Comparison of ENCODE assay signal across 12 cellular contexts in the genomic region with DNA sequence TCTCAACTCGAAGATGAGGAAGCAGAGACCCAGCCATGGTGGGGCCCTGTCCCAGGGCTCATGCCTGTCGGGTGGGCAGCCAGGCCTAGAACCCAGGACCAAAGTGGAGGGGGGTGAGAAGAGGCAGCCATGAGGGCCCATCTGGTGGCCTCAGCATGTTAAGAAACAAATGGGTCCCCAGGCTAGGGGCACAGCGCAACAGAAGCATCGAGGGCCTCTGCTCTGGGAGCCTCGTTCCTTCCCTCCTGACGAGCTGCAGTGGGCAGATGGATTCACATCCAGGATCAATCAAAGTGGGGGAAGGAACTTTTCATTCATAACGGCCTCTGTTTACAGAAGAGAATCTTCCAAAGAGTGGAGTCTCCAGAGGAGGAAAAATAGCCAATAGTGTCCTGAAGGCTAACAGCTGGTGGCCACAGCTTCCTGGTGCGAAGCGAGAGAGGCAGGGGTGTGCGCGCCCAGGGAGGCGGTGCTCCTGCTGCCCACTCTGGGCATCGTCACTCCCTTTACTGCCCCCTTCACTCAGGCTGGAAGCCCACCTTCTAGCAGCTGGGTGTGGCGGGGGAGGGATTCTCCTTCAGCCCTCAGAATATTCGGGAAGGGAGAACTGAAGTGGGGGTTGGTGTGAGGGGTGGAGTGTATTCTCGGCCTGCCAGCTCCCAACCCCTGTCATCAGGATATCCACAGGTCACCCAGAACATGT. TPM values are rescaled to one million over a fixed set of nuclear protein-coding genes. Genes with fewer than 3 reads are reported as not detected.
A peak's percentile ranks its signal among the peaks of the same experiment; 100 is the strongest.
DNase-seq lines count a peak whose midpoint lies in the region; ATAC-seq, FAIRE-seq and TF ChIP-seq lines count a peak whose summit lies in the region.
"Had no signal": no experiment of that assay in that cellular context is flagged by ENCODE, and none has a peak within 500 bp of the region (broad histone marks: within the 10 kb centered on the region; RNA-seq: fewer than 3 reads in every experiment).

No MANE protein-coding gene starts in this region.

- no peak for TF ChIP-seq CTCF in K562 (IDR thresholded peaks at IDR 0.05 in 2 of 3, conservative IDR thresholded peaks at IDR 0.05 in 1 of 3; ENCODE audit: insufficient read depth in 2 of 3, low read depth in 1 of 3, low read length in 3 of 3)
- no peak for TF ChIP-seq CTCF in testis (IDR thresholded peaks at IDR 0.05)

- TF ChIP-seq EP300 in K562 (IDR thresholded peaks at IDR 0.05; ENCODE audit: low read length), result no peak

- H3K9me1 ChIP-seq in K562 (ENCODE audit: control insufficient read depth, insufficient read depth, low read length), result no peaks in the 10 kb centered on the region

- no peak overlapping the region for H3K4me3 Mint-ChIP-seq in activated CD4-positive, alpha-beta T cell treated with anti-CD3 and anti-CD28 coated beads, Interleukin-2, amount 10 ng/mL, durations not matched to agents 24 days and 14 days

- no peak for ATAC-seq in K562
- no peak for ATAC-seq in left lobe of liver

- H3K4ac ChIP-seq in mesendoderm (ENCODE audit: low read depth, low read length), result no peak overlapping the region

- in situ Hi-C loops in K562 (cut with MboI), result no loop called here

- 0 out of 4 replicates have a peak overlapping the region, but pooled peaks of 1 of the 2 experiments have one; percentile 52 for H3K9ac ChIP-seq in K562 (ENCODE audit: insufficient read depth in 1 of 2, low read depth in 2 of 2, low read length in 2 of 2)
- no peak overlapping the region for H3K9ac ChIP-seq in mesendoderm (ENCODE audit: low read length)

- intact Hi-C loops in activated CD4-positive, alpha-beta T cell treated with anti-CD3 and anti-CD28 coated beads, Interleukin-2, amount 10 ng/mL, durations not matched to agents 24 days and 14 days (cut with micrococcal nuclease), result no loop called here
- intact Hi-C loops in K562 (cut with micrococcal nuclease) (no loop called here), testis (cut with DNase I; ENCODE audit: low total_unique reads) (no loop called here)

- H3K4me3 ChIP-seq in K562 (no peak overlapping the region), mesendoderm (ENCODE audit: low read length) (no peak overlapping the region), testis (no peak overlapping the region)
- H3K4me3 ChIP-seq: SJCRH30 had no signal

- H3K79me2 ChIP-seq in K562 (ENCODE audit: control insufficient read depth, insufficient read depth, low read length) (no peaks in the 10 kb centered on the region; the same call in 2 of the 3 replicates), mesendoderm (ENCODE audit: control insufficient read depth, insufficient read depth, low read length) (no peaks in the 10 kb centered on the region)

- H2AK5ac ChIP-seq in mesendoderm (ENCODE audit: low read length), result no peak overlapping the region

- no peak for DNase-seq in activated CD4-positive, alpha-beta T cell treated with anti-CD3 and anti-CD28 coated beads, Interleukin-2, amount 10 ng/mL, durations not matched to agents 24 days and 14 days
- DNase-seq in activated CD4-positive, alpha-beta T cell treated with anti-CD3 and anti-CD28 coated beads for 1 hour, result no peak
- no peak for DNase-seq in K562 (ENCODE audit: extremely low read depth in 1 of 4, low spot score in 3 of 4)
- DNase-seq in mesendoderm, result no peak
- DNase-seq in testis, result no peak
- no peak for DNase-seq in NCI-H2171 treated with DMSO at 0.1 percent for 48 hours (lab: John Stamatoyannopoulos, UW)
- no peak for DNase-seq in NCI-H82 treated with DMSO at 0.1 percent for 48 hours (lab: John Stamatoyannopoulos, UW; ENCODE audit: unreplicated experiment)
- no peak for DNase-seq in left lobe of liver (ENCODE audit: low spot score)
- DNase-seq: NCI-H2029, SJCRH30 had no signal

- H3K27ac Mint-ChIP-seq in activated CD4-positive, alpha-beta T cell treated with anti-CD3 and anti-CD28 coated beads, Interleukin-2, amount 10 ng/mL, durations not matched to agents 24 days and 14 days, result peak overlapping the region; percentile 67

- no peak for FAIRE-seq in K562 (lab: Jason Lieb, UNC)
- FAIRE-seq: bronchial epithelial cell had no signal

- no peak overlapping the region for H3K18ac ChIP-seq in mesendoderm (ENCODE audit: low read length)

- CTCF ChIA-PET in K562 (lab: Yijun Ruan, JAX; ENCODE audit: low intra/inter-chr PET ratio), result no interaction called here

- H3K27ac ChIP-seq in K562 (ENCODE audit: extremely low read depth, low read depth, low read length) (no peak overlapping the region), mesendoderm (ENCODE audit: low read depth, low read length) (no peak overlapping the region), testis (peak overlapping the region; percentile 74 to 98)
- H3K27ac ChIP-seq: SJCRH30 had no signal

- H3K56ac ChIP-seq in mesendoderm (ENCODE audit: low read length), result peak overlapping the region; percentile 15

- TF ChIP-seq RAD21 in K562 (CRISPR knock-in tag; conservative IDR thresholded peaks at IDR 0.05 in 1 of 2, IDR thresholded peaks at IDR 0.05 in 1 of 2), result no peak

- TF ChIP-seq POLR2A in K562 (conservative IDR thresholded peaks at IDR 0.05) (no peak), testis (IDR thresholded peaks at IDR 0.05) (no peak)

- no peak overlapping the region for H2AFZ ChIP-seq in K562 (ENCODE audit: low read depth, low read length)

- no peaks in the 10 kb centered on the region for H3K79me1 ChIP-seq in mesendoderm (ENCODE audit: low read length)

- no peak overlapping the region for H4K5ac ChIP-seq in mesendoderm (ENCODE audit: low read length)

- POLR2A ChIA-PET in K562 (lab: Yijun Ruan, JAX), result interaction anchor here (0.6 to 2.3 kb wide), 5 partner anchors 19 to 890 kb away, joined by 3 to 12 read pairs (median 3); no protein-coding TSS in a partner anchor

- no peaks in the 10 kb centered on the region for H4K20me1 ChIP-seq in K562 (replicated peaks; ENCODE audit: control insufficient read depth, insufficient read depth, low read length)

- H3K23ac ChIP-seq in mesendoderm (ENCODE audit: low read length), result no peak overlapping the region

- H2BK5ac ChIP-seq in mesendoderm (ENCODE audit: low read length), result no peak overlapping the region

- no peak overlapping the region for H4K8ac ChIP-seq in mesendoderm (ENCODE audit: low read depth, low read length)

- H3K4me1 ChIP-seq in K562 (replicated peaks in 1 of 2; ENCODE audit: control insufficient read depth in 2 of 2, insufficient read depth in 2 of 2, low read length in 2 of 2) (peaks cover 7 to 51% of the 10 kb centered on the region in 2 experiments; a peak in 4 of 5 replicates), mesendoderm (ENCODE audit: control insufficient read depth, low read depth, low read length) (peaks cover 5% of the 10 kb centered on the region), testis (peaks cover 33% of the 10 kb centered on the region)
- H3K4me1 ChIP-seq: SJCRH30 had no signal

- H3K4me2 ChIP-seq in K562 (ENCODE audit: insufficient read depth, low read length) (no peak overlapping the region), mesendoderm (ENCODE audit: low read length) (no peak overlapping the region)

- BruUV-seq in K562 (replicated peaks; lab: Mats Ljungman, UMichigan), result TSS peak; percentile 24

- H3K9me3 Mint-ChIP-seq in activated CD4-positive, alpha-beta T cell treated with anti-CD3 and anti-CD28 coated beads, Interleukin-2, amount 10 ng/mL, durations not matched to agents 24 days and 14 days, result no peaks in the 10 kb centered on the region

- no peak overlapping the region for H2BK120ac ChIP-seq in mesendoderm (ENCODE audit: low read depth, low read length)

- H3K9me3 ChIP-seq in K562 (replicated peaks; ENCODE audit: control insufficient read depth, insufficient read depth, low read depth, low read length) (no peaks in the 10 kb centered on the region), testis (no peaks in the 10 kb centered on the region)
- H3K9me3 ChIP-seq: SJCRH30 had no signal

- no peaks in the 10 kb centered on the region for H3K27me3 Mint-ChIP-seq in activated CD4-positive, alpha-beta T cell treated with anti-CD3 and anti-CD28 coated beads, Interleukin-2, amount 10 ng/mL, durations not matched to agents 24 days and 14 days

- 56% methylated on average over 9 of the region's 16 CpGs for WGBS in K562 (ENCODE audit: insufficient coverage, low coverage, missing lambda C conversion rate)
- WGBS in mesendoderm (ENCODE audit: extremely low coverage, insufficient coverage, low lambda C conversion rate), result no CpG with 5 or more reads among the region's 16 CpGs
- WGBS in testis, 2 donors, result 76 to 81% methylated on average over 11 to 16 of the region's 16 CpGs

- H3K36me3 ChIP-seq in K562 (ENCODE audit: control insufficient read depth, insufficient read depth, low read length) (no peaks in the 10 kb centered on the region), mesendoderm (ENCODE audit: control insufficient read depth, insufficient read depth, low read length) (no peaks in the 10 kb centered on the region), testis (ENCODE audit: low read depth, missing control alignments) (no peaks in the 10 kb centered on the region)
- H3K36me3 ChIP-seq: SJCRH30 had no signal

- H2BK15ac ChIP-seq in mesendoderm (replicated peaks; ENCODE audit: low read depth), result no peak overlapping the region

- H3K27me3 ChIP-seq in K562 (ENCODE audit: control insufficient read depth in 2 of 2, insufficient read depth in 2 of 2, low read length in 2 of 2), result no peaks in the 10 kb centered on the region
- H3K27me3 ChIP-seq in mesendoderm (ENCODE audit: insufficient read depth, low read length, poor library complexity), result no peaks in the 10 kb centered on the region
- no peaks in the 10 kb centered on the region for H3K27me3 ChIP-seq in testis
- H3K27me3 ChIP-seq: SJCRH30 had no signal

- peaks cover 44% of the 10 kb centered on the region for H3K4me1 Mint-ChIP-seq in activated CD4-positive, alpha-beta T cell treated with anti-CD3 and anti-CD28 coated beads, Interleukin-2, amount 10 ng/mL, durations not matched to agents 24 days and 14 days

- H3K36me3 Mint-ChIP-seq in activated CD4-positive, alpha-beta T cell treated with anti-CD3 and anti-CD28 coated beads, Interleukin-2, amount 10 ng/mL, durations not matched to agents 24 days and 14 days (ENCODE audit: low read depth), result peaks cover 9% of the 10 kb centered on the region

RNA-seq across cellular contexts. Expression of a gene that starts 4.3 kb away (rescaled TPM):
- 10.8 and 11.6 TPM in 2 replicates for total RNA-seq in activated CD4-positive, alpha-beta T cell treated with anti-CD3 and anti-CD28 coated beads, Interleukin-2, amount 10 ng/mL, durations not matched to agents 24 days and 14 days
- 12.1 and 26.6 TPM in 2 replicates for total RNA-seq in K562 (2011; cell fraction: chromatin; rRNA removed; ENCODE audit: low replicate concordance)
- 16.8 and 18.7 TPM in 2 replicates for total RNA-seq in K562 (2011; cell fraction: nucleolus; rRNA removed)
- total RNA-seq in K562 (2011; cell fraction: nucleoplasm; rRNA removed), result 17.3 and 19.4 TPM in 2 replicates
- total RNA-seq in K562 (2014; rRNA removed) (2.9 and 5.0 TPM in 2 replicates), K562 (2014; rRNA removed; fragmentation: Illumina TruSeq; extraction: Trizol) (1.3 and 1.4 TPM in 2 replicates), K562 (2015; rRNA removed; fragmentation: Illumina TruSeq; extraction: Trizol) (0.83 and 0.87 TPM in 2 replicates), K562 (2021) (4.1 and 4.8 TPM in 2 replicates), testis (10 to 100 TPM; 51.3 to 62.8 TPM), left lobe of liver (15.7 TPM)
- polyA plus RNA-seq in K562 (2011; rRNA removed) (3.8 and 4.2 TPM in 2 replicates), K562 (2014; fragmentation: Illumina TruSeq; extraction: Trizol) (2.8 and 3.5 TPM in 2 replicates), K562 (2014; fragmentation: Nextera tagmentation; extraction: Ambion mirVana) (under 1 TPM; 0.04 to 0.13 TPM), K562 (2014; rRNA removed) (4.8 and 5.2 TPM in 2 replicates), testis (ENCODE audit: insufficient read depth, low read depth, low replicate concordance) (25.7 TPM)
- polyA plus RNA-seq in K562 (2011; cell fraction: cytosol; rRNA removed), result 3.7 and 6.6 TPM in 2 replicates
- 9.5 and 17.5 TPM in 2 replicates for polyA plus RNA-seq in K562 (2011; cell fraction: nucleus; rRNA removed)
- polyA plus RNA-seq in K562 (2012), result 2.9 and 5.9 TPM in 2 replicates
- 1.6 and 2.9 TPM in 2 replicates for polyA minus RNA-seq in K562 (2011; rRNA and poly(A)+ RNA removed)
- polyA minus RNA-seq in K562 (2011; cell fraction: cytosol; rRNA and poly(A)+ RNA removed), result 1.3 and 4.7 TPM in 2 replicates
- polyA minus RNA-seq in K562 (2011; cell fraction: nucleus; rRNA and poly(A)+ RNA removed), result 4.7 and 4.8 TPM in 2 replicates
- 1.5 TPM for polyA plus RNA-seq in mesendoderm (2013, experiment 1 of 2)
- polyA plus RNA-seq in mesendoderm (2013, experiment 2 of 2), result 1.3 TPM

RNA-seq across cellular contexts. Expression of a gene that starts 51.1 kb away (rescaled TPM):
- total RNA-seq in activated CD4-positive, alpha-beta T cell treated with anti-CD3 and anti-CD28 coated beads, Interleukin-2, amount 10 ng/mL, durations not matched to agents 24 days and 14 days, result 5.8 and 7.6 TPM in 2 replicates
- total RNA-seq in K562 (2011; cell fraction: chromatin; rRNA removed; ENCODE audit: low replicate concordance), result not detected in 2 replicates
- not detected in 2 replicates for total RNA-seq in K562 (2011; cell fraction: nucleolus; rRNA removed)
- total RNA-seq in K562 (2011; cell fraction: nucleoplasm; rRNA removed), result not detected in 2 replicates
- total RNA-seq in K562 (2014; rRNA removed) (not detected in 2 replicates), K562 (2014; rRNA removed; fragmentation: Illumina TruSeq; extraction: Trizol) (not detected in 2 replicates), K562 (2015; rRNA removed; fragmentation: Illumina TruSeq; extraction: Trizol) (not detected in 2 replicates), K562 (2021) (not detected in 2 replicates), testis (1 to 10 TPM; 3.5 to 5.2 TPM), left lobe of liver (not detected)
- polyA plus RNA-seq in K562 (2011; rRNA removed) (not detected in 2 replicates), K562 (2014; fragmentation: Illumina TruSeq; extraction: Trizol) (not detected in 2 replicates), K562 (2014; fragmentation: Nextera tagmentation; extraction: Ambion mirVana) (under 1 TPM in 1 of 2 experiments, not detected in 1; 0.10 TPM), K562 (2014; rRNA removed) (0.21 TPM in 1 of 2 replicates, not detected in the other), testis (ENCODE audit: insufficient read depth, low read depth, low replicate concordance) (3.6 TPM)
- not detected in 2 replicates for polyA plus RNA-seq in K562 (2011; cell fraction: cytosol; rRNA removed)
- polyA plus RNA-seq in K562 (2011; cell fraction: nucleus; rRNA removed), result 0.24 TPM in 2 replicates
- 0.08 TPM in 1 of 2 replicates, not detected in the other for polyA plus RNA-seq in K562 (2012)
- not detected in 2 replicates for polyA minus RNA-seq in K562 (2011; rRNA and poly(A)+ RNA removed)
- polyA minus RNA-seq in K562 (2011; cell fraction: cytosol; rRNA and poly(A)+ RNA removed), result not detected in 2 replicates
- not detected in 2 replicates for polyA minus RNA-seq in K562 (2011; cell fraction: nucleus; rRNA and poly(A)+ RNA removed)
- polyA plus RNA-seq in mesendoderm (2013, experiment 1 of 2), result 0.14 TPM
- polyA plus RNA-seq in mesendoderm (2013, experiment 2 of 2), result 0.14 TPM
- total RNA-seq: glomerular endothelial cell, SJCRH30 had no signal

Comparison
In these comparisons a context has a peak if more than half of its experiments do, and no peak if none do; other contexts are left out.
1. H3K27ac ChIP-seq: peak in testis (2 of 2); none in K562 (single experiment) and mesendoderm (single experiment).